16 cellular contexts compared by ENCODE assay signal in the genomic region with DNA sequence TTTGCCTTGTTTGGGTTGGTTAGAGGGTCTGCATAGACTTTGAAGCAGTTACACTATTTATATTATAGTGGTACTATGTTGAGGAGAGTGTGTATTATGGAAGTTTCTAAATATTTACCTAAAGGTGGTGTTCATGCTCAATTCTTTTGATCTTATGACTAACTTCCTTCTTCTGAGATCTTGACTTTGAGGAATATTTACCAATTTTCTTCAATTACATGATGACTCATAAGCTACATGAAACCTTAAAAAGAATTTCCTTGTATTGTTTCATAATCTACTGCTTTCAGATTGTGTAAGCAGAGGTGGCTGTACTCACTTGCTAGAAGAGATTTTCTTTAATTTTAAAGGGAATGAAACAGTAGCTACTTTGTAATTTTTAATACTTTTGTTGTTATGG.
DNase-seq lines count a peak whose midpoint lies in the region; ATAC-seq, FAIRE-seq and TF ChIP-seq lines count a peak whose summit lies in the region.
"Had no signal": no experiment of that assay in that cellular context is flagged by ENCODE, and none has a peak within 500 bp of the region (broad histone marks: within the 10 kb centered on the region; RNA-seq: fewer than 3 reads in every experiment).

No MANE protein-coding gene starts in this region.

- H3K36me3 ChIP-seq in pancreas = no peaks in the 10 kb centered on the region
- H3K36me3 ChIP-seq in MG63 = no peaks in the 10 kb centered on the region
- no peaks in the 10 kb centered on the region for H3K36me3 ChIP-seq in ovary

- DNase-seq in amniotic epithelial cell (ENCODE audit: low read depth) (peak; percentile 20), pancreas (no peak), MG63 (no peak), NCI-H526 (lab: John Stamatoyannopoulos, UW) (no peak), ovary (no peak)
- no peak for DNase-seq in stimulated activated CD8-positive, alpha-beta memory T cell treated with anti-CD3 and anti-CD28 coated beads, Interleukin-4, amount 100 ng/mL, for 48 hours
- DNase-seq: hippocampal formation; NCI-H1417 treated with DMSO at 0.1 percent for 48 hours; stimulated activated CD4-positive, alpha-beta T cell treated with anti-CD3 and anti-CD28 coated beads, Interleukin-4, amount 100 ng/mL, for 1 hour; stimulated activated naive CD8-positive, alpha-beta T cell treated with anti-CD3 and anti-CD28 coated beads, Interleukin-15, amount 100 ng/mL, for 72 hours; T1000 had no signal

- H3K27ac ChIP-seq in pancreas = no peak overlapping the region
- no peak overlapping the region for H3K27ac ChIP-seq in ovary
- H3K27ac ChIP-seq: HL-60, parathyroid adenoma had no signal

- peak; percentile 91 for TF ChIP-seq EP300 in Ishikawa (IDR thresholded peaks at IDR 0.05; ENCODE audit: borderline replicate concordance)
- no peak for TF ChIP-seq EP300 in ovary (IDR thresholded peaks at IDR 0.05)

- no peak for TF ChIP-seq POLR2A in ovary (IDR thresholded peaks at IDR 0.05)

- no peak for FAIRE-seq in pancreas (lab: Jason Lieb, UNC)
- FAIRE-seq: GM19239 had no signal

- H3K4me3 ChIP-seq in pancreas (no peak overlapping the region), MG63 (no peak overlapping the region), ovary (no peak overlapping the region)

- no peaks in the 10 kb centered on the region for H3K27me3 ChIP-seq in pancreas
- H3K27me3 ChIP-seq in MG63 = peaks cover 12% of the 10 kb centered on the region; the same call in 1 of the 2 replicates
- no peaks in the 10 kb centered on the region for H3K27me3 ChIP-seq in ovary

- peak; percentile 52 for ATAC-seq in GM21526 (IDR thresholded peaks at IDR 0.05; ENCODE audit: low FRiP score, unreplicated experiment)
- ATAC-seq in pancreas = peak in 3 of 4 donors; percentile 26 to 66 (median 50)
- ATAC-seq: stimulated activated naive CD8-positive, alpha-beta T cell treated with anti-CD3 and anti-CD28 coated beads, Interleukin-15, amount 100 ng/mL, for 72 hours had no signal

- no peak for TF ChIP-seq CTCF in pancreas (IDR thresholded peaks at IDR 0.05)
- TF ChIP-seq CTCF in ovary (IDR thresholded peaks at IDR 0.05) = no peak

- H3K9me3 ChIP-seq in pancreas (no peaks in the 10 kb centered on the region), MG63 (no peaks in the 10 kb centered on the region), ovary (no peaks in the 10 kb centered on the region)

- no peaks in the 10 kb centered on the region for H3K4me1 ChIP-seq in pancreas
- no peaks in the 10 kb centered on the region for H3K4me1 ChIP-seq in ovary (ENCODE audit: insufficient read depth)
- H3K4me1 ChIP-seq: parathyroid adenoma had no signal

- peak; percentile 2; the same call in 1 of the 2 replicates for TF ChIP-seq RAD21 in Ishikawa (IDR thresholded peaks at IDR 0.05; ENCODE audit: low read depth)

- intact Hi-C loops in pancreas (cut with DNase I) (no loop called here), ovary (cut with DNase I) (no loop called here)

TF ChIP-seq in Ishikawa, 13 proteins besides CTCF, POLR2A, EP300 and RAD21:
- TF ChIP-seq, protein P1, sequence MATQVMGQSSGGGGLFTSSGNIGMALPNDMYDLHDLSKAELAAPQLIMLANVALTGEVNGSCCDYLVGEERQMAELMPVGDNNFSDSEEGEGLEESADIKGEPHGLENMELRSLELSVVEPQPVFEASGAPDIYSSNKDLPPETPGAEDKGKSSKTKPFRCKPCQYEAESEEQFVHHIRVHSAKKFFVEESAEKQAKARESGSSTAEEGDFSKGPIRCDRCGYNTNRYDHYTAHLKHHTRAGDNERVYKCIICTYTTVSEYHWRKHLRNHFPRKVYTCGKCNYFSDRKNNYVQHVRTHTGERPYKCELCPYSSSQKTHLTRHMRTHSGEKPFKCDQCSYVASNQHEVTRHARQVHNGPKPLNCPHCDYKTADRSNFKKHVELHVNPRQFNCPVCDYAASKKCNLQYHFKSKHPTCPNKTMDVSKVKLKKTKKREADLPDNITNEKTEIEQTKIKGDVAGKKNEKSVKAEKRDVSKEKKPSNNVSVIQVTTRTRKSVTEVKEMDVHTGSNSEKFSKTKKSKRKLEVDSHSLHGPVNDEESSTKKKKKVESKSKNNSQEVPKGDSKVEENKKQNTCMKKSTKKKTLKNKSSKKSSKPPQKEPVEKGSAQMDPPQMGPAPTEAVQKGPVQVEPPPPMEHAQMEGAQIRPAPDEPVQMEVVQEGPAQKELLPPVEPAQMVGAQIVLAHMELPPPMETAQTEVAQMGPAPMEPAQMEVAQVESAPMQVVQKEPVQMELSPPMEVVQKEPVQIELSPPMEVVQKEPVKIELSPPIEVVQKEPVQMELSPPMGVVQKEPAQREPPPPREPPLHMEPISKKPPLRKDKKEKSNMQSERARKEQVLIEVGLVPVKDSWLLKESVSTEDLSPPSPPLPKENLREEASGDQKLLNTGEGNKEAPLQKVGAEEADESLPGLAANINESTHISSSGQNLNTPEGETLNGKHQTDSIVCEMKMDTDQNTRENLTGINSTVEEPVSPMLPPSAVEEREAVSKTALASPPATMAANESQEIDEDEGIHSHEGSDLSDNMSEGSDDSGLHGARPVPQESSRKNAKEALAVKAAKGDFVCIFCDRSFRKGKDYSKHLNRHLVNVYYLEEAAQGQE (IDR thresholded peaks at IDR 0.05; ENCODE audit: low read depth) = no peak
- no peak for TF ChIP-seq EGR1 (IDR thresholded peaks at IDR 0.05)
- no peak for TF ChIP-seq ZBTB7A (IDR thresholded peaks at IDR 0.05; ENCODE audit: low read depth)
- peak; percentile 58 for TF ChIP-seq TEAD4 (IDR thresholded peaks at IDR 0.05)
- peak; percentile 66 for TF ChIP-seq TCF12 (IDR thresholded peaks at IDR 0.05; ENCODE audit: low read depth)
- TF ChIP-seq, protein P2, sequence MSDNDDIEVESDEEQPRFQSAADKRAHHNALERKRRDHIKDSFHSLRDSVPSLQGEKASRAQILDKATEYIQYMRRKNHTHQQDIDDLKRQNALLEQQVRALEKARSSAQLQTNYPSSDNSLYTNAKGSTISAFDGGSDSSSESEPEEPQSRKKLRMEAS (IDR thresholded peaks at IDR 0.05) = no peak
- TF ChIP-seq CEBPB (IDR thresholded peaks at IDR 0.05) = peak; percentile 93
- no peak for TF ChIP-seq CREB1 (IDR thresholded peaks at IDR 0.05; ENCODE audit: low read depth)
- no peak for TF ChIP-seq TAF1 (IDR thresholded peaks at IDR 0.05; ENCODE audit: low read depth)
- TF ChIP-seq, protein P3, sequence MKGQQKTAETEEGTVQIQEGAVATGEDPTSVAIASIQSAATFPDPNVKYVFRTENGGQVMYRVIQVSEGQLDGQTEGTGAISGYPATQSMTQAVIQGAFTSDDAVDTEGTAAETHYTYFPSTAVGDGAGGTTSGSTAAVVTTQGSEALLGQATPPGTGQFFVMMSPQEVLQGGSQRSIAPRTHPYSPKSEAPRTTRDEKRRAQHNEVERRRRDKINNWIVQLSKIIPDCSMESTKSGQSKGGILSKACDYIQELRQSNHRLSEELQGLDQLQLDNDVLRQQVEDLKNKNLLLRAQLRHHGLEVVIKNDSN (IDR thresholded peaks at IDR 0.05) = no peak
- TF ChIP-seq NFIC (IDR thresholded peaks at IDR 0.05) = peak; percentile 64; the same call in 1 of the 2 replicates
- peak; percentile 88 for TF ChIP-seq FOXM1 (IDR thresholded peaks at IDR 0.05; ENCODE audit: borderline replicate concordance, low read depth)
- TF ChIP-seq YY1 (IDR thresholded peaks at IDR 0.05; ENCODE audit: low read depth) = no peak
